ENCODE assay signal across 1 cellular context in genomic region chr2:112585400-112585799, GRCh38.
TF ChIP-seq lines count a peak whose summit lies in the region.

No MANE protein-coding gene starts in this region.

TF ChIP-seq in GM12878, 131 proteins besides CTCF, POLR2A, EP300 and RAD21 (continued from another document):
- TF ChIP-seq PAX8 (IDR thresholded peaks at IDR 0.05): no peak
- no peak for TF ChIP-seq BHLHE40 (IDR thresholded peaks at IDR 0.05; ENCODE audit: borderline replicate concordance in 1 of 2, low read depth in 2 of 2, low read length in 1 of 2)
- TF ChIP-seq POU2F2 (IDR thresholded peaks at IDR 0.05; ENCODE audit: borderline replicate concordance, low read depth, low read length): no peak
- TF ChIP-seq ATF3 (IDR thresholded peaks at IDR 0.05; ENCODE audit: borderline replicate concordance, extremely low read depth, low read depth, low read length): no peak
- no peak for TF ChIP-seq ZSCAN29 (IDR thresholded peaks at IDR 0.05)
- TF ChIP-seq LARP7 (IDR thresholded peaks at IDR 0.05): no peak
- no peak for TF ChIP-seq NKRF (conservative IDR thresholded peaks at IDR 0.05)
- TF ChIP-seq ZNF217 (IDR thresholded peaks at IDR 0.05): no peak
